8 cellular contexts compared by ENCODE assay signal in the genomic region with DNA sequence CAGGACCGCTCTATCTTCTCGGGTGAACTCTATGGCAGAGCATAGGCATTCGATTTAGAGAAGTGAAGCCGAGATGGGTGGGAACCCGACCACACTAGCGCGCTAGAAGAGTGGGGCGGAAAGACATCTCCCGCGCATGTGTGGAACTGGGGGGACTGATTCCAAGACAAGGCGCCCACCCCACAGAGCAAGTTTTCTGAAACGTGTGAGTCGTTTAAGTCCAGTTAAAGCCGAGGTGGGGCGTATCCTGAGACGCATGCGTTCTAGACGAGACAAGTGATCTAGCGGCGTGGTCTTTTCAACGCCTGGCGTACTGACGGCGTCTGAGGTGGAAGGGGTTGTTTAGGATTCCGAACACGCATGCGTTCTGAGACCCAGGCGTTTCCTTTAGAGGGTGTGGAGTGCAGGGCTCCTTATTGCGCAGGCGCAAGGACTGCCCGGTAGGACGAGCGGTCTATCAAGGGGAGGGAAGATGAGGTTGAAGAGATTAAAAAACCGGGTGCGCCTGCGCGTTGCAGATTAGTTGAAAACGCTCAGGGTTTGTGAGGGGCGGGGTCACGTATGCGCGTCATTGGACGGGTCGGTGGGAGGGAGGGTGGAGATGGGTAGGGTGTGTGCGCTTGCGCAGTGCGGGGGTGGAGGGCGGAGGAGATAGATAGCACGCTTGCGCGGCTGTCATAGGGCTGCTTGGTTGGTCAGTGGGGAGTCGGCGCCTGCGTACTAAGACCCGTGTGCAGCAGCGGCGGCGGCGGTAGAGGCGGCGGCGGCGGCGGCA. TPM values are rescaled to one million over a fixed set of nuclear protein-coding genes. Genes with fewer than 3 reads are reported as not detected.
DNase-seq lines count a peak whose midpoint lies in the region; ATAC-seq and TF ChIP-seq lines count a peak whose summit lies in the region.

A gene (plus strand): TSS at position 718 of the 775 bp plus-strand sequence. CDS start 2,008 bp downstream, outside the sequence.

- H3K27me3 ChIP-seq in AG04450 (ENCODE audit: control insufficient read depth, insufficient read depth, low read length) = no peaks in the 10 kb centered on the region

- POLR2A ChIA-PET in AG04450 (lab: Yijun Ruan, JAX) = no interaction called here
- POLR2A ChIA-PET in activated B cell treated with CpG ODN at 0.5 μM for 24 hours (lab: Charles Lee) = interaction anchor here (0.6 to 3.0 kb wide), 7 partner anchors 11 to 380 kb away, joined by 3 to 13 read pairs (median 3); a partner anchor contains a TSS

- peaks cover 4% of the 10 kb centered on the region; the same call in 1 of the 2 replicates for H3K9me3 ChIP-seq in AG04450 (ENCODE audit: control insufficient read depth, insufficient read depth, low read length)

- ATAC-seq in GM18909 (IDR thresholded peaks at IDR 0.05; ENCODE audit: poor library complexity, unreplicated experiment) (peak; percentile 70), HG03175 (IDR thresholded peaks at IDR 0.05; ENCODE audit: unreplicated experiment) (peak; percentile 78), activated B cell treated with CpG ODN at 0.5 μM for 24 hours (ENCODE audit: low read depth) (peak; percentile 72)

- no peaks in the 10 kb centered on the region for H3K27me3 Mint-ChIP-seq in activated B cell treated with CpG ODN at 0.5 μM for 24 hours
- H3K27me3 Mint-ChIP-seq in immature natural killer cell (ENCODE audit: low read depth in 3 of 3) = peaks cover 18 to 30% (median 22%) of the 10 kb centered on the region in 3 donors

- H3K4me3 Mint-ChIP-seq in activated B cell treated with CpG ODN at 0.5 μM for 24 hours (peak within 1 kb of the TSS; percentile 96), immature natural killer cell (peak within 1 kb of the TSS; percentile 91 to 97 (median 93))

- peak within 1 kb of the TSS; percentile 87 for H3K4me3 ChIP-seq in AG04450 (ENCODE audit: low read depth, low read length)

- H3K27ac Mint-ChIP-seq in activated B cell treated with CpG ODN at 0.5 μM for 24 hours (peak within 1 kb of the TSS; percentile 99), immature natural killer cell (peak within 1 kb of the TSS; percentile 96 to 100 (median 99))

- H3K9me3 Mint-ChIP-seq in activated B cell treated with CpG ODN at 0.5 μM for 24 hours (no peaks in the 10 kb centered on the region), immature natural killer cell (peaks cover 0 to 2% (median 0%) of the 10 kb centered on the region in 6 donors)

- peaks cover 38% of the 10 kb centered on the region for H3K4me1 Mint-ChIP-seq in activated B cell treated with CpG ODN at 0.5 μM for 24 hours
- H3K4me1 Mint-ChIP-seq in immature natural killer cell = peaks cover 35 to 41% of the 10 kb centered on the region in 2 donors

- H3K36me3 Mint-ChIP-seq in activated B cell treated with CpG ODN at 0.5 μM for 24 hours (ENCODE audit: low read depth) (peaks cover 48% of the 10 kb centered on the region), immature natural killer cell (peaks cover 17 to 29% (median 18%) of the 10 kb centered on the region in 3 donors)

- no peak for TF ChIP-seq CTCF in AG04450 (IDR thresholded peaks at IDR 0.05; ENCODE audit: low read depth, low read length)
- no peak for TF ChIP-seq CTCF in activated B cell treated with CpG ODN at 0.5 μM for 24 hours (IDR thresholded peaks at IDR 0.05)

- intact Hi-C loops in activated B cell treated with CpG ODN at 0.5 μM for 24 hours (cut with micrococcal nuclease) = loop anchor here (1.0 to 2.0 kb wide), 13 partner anchors 8 to 380 kb away; a partner anchor contains a TSS

- H3K27ac ChIP-seq in AG04450 (ENCODE audit: low read depth, low read length) (peak within 1 kb of the TSS; percentile 87), caudate nucleus (ENCODE audit: low read depth, low read length) (peak within 1 kb of the TSS; percentile 98)

- CTCF ChIA-PET in AG04450 (lab: Charles Lee) (no interaction called here), activated B cell treated with CpG ODN at 0.5 μM for 24 hours (lab: Charles Lee) (interaction anchor here (2.0 kb wide), 1 partner anchor 11 kb away, joined by 11 read pairs; no protein-coding TSS in a partner anchor)

- DNase-seq in AG04450 (ENCODE audit: low read depth, low spot score) (peak; percentile 100), NCI-H345 (lab: John Stamatoyannopoulos, UW) (peak; percentile 98), activated B cell treated with CpG ODN at 0.5 μM for 24 hours (peak; percentile 98), caudate nucleus (lab: John Stamatoyannopoulos, UW) (peak; percentile 83 to 100 (median 99)), immature natural killer cell (peak; percentile 100), smooth muscle cell of the brain vasculature (ENCODE audit: low read depth, low spot score) (peak; percentile 100)

RNA-seq across cellular contexts. Expression of the gene that starts here (rescaled TPM):
- polyA plus RNA-seq in AG04450 (2011; rRNA removed) (466 and 469 TPM in 2 replicates), immature natural killer cell (100 to 1,000 TPM; 235 to 814 (median 797) TPM)
- polyA minus RNA-seq in AG04450 (2011; rRNA and poly(A)+ RNA removed) = 754 and 776 TPM in 2 replicates
- total RNA-seq in activated B cell treated with CpG ODN at 0.5 μM for 24 hours = 656 and 664 TPM in 2 replicates

Comparison
In these comparisons a context has a peak if more than half of its experiments do, and no peak if none do; other contexts are left out.
1. Peak in every context shown above with its lines: DNase-seq, ATAC-seq, H3K4me3 ChIP-seq and H3K27ac ChIP-seq.